ENCODE assay signal across 27 cellular contexts in genomic region chr13:44747179-44747578, GRCh38.
DNase-seq lines count a peak whose midpoint lies in the region; ATAC-seq and TF ChIP-seq lines count a peak whose summit lies in the region.
"Had no signal": no experiment of that assay in that cellular context is flagged by ENCODE, and none has a peak within 500 bp of the region (broad histone marks: within the 10 kb centered on the region; RNA-seq: fewer than 3 reads in every experiment).

No MANE protein-coding gene starts in this region.

- H3K79me2 ChIP-seq in GM23338 (replicated peaks; ENCODE audit: insufficient read depth) (no peaks in the 10 kb centered on the region), hepatocyte (no peaks in the 10 kb centered on the region)

- H3K36me3 ChIP-seq in GM23338 (ENCODE audit: insufficient read depth) (no peaks in the 10 kb centered on the region), hepatocyte (replicated peaks; ENCODE audit: insufficient read depth, low read depth) (no peaks in the 10 kb centered on the region), skeletal muscle tissue (ENCODE audit: control insufficient read depth in 3 of 3, insufficient read depth in 3 of 3, low read length in 3 of 3) (no peaks in the 10 kb centered on the region)
- H3K36me3 ChIP-seq: adrenal gland, esophagus squamous epithelium, SJCRH30, stomach had no signal

- no peaks in the 10 kb centered on the region for H3F3A ChIP-seq in GM23338 (replicated peaks; ENCODE audit: low read depth)

- H3K27me3 Mint-ChIP-seq in GM23338 (ENCODE audit: insufficient read depth, low read depth, poor library complexity): peaks cover 2% of the 10 kb centered on the region

- 38% methylated on average over 4 of the region's 4 CpGs for WGBS in hepatocyte (ENCODE audit: low lambda C conversion rate, missing lambda C conversion rate)

- H3K27ac Mint-ChIP-seq in GM23338: no peak overlapping the region
- H3K27ac Mint-ChIP-seq: activated CD8-positive, alpha-beta T cell treated with anti-CD3 and anti-CD28 coated beads, Interleukin-2, amount 10 ng/mL, durations not matched to agents 7 days and 5 days; endodermal cell; natural killer cell had no signal

- H3K9me2 ChIP-seq in GM23338 (ENCODE audit: insufficient read depth) (peaks cover 4% of the 10 kb centered on the region; the same call in 1 of the 2 replicates), hepatocyte (replicated peaks; ENCODE audit: insufficient read depth) (no peaks in the 10 kb centered on the region)

- peak overlapping the region; percentile 5 to 66 (median 17) for H3K9ac ChIP-seq in skeletal muscle tissue (ENCODE audit: low read depth in 1 of 3, low read length in 3 of 3)
- H3K9ac ChIP-seq: KMS-11 had no signal

- H3K4me2 ChIP-seq in GM23338: no peak overlapping the region
- H3K4me2 ChIP-seq in hepatocyte: peak overlapping the region; percentile 5
- H3K4me2 ChIP-seq: KMS-11 had no signal

- no peaks in the 10 kb centered on the region for H3K4me1 ChIP-seq in GM23338 (ENCODE audit: insufficient read depth)
- peaks cover 8% of the 10 kb centered on the region for H3K4me1 ChIP-seq in hepatocyte (ENCODE audit: insufficient read depth)
- H3K4me1 ChIP-seq in skeletal muscle tissue (ENCODE audit: control insufficient read depth in 3 of 3, insufficient read depth in 3 of 3, low read length in 3 of 3): peaks cover 8 to 14% (median 13%) of the 10 kb centered on the region in 3 donors
- H3K4me1 ChIP-seq: SJCRH30 had no signal

- H3K4me3 Mint-ChIP-seq in GM23338: no peak overlapping the region
- H3K4me3 Mint-ChIP-seq: activated CD8-positive, alpha-beta T cell treated with anti-CD3 and anti-CD28 coated beads, Interleukin-2, amount 10 ng/mL, durations not matched to agents 7 days and 5 days; endodermal cell; natural killer cell had no signal

- no peaks in the 10 kb centered on the region for H4K20me1 ChIP-seq in GM23338 (replicated peaks; ENCODE audit: insufficient read depth)
- H4K20me1 ChIP-seq in hepatocyte (ENCODE audit: insufficient read depth, poor library complexity, severe bottlenecking): no peaks in the 10 kb centered on the region

- H3K4me1 Mint-ChIP-seq in GM23338: no peaks in the 10 kb centered on the region
- H3K4me1 Mint-ChIP-seq: endodermal cell, natural killer cell had no signal

- H3K4me3 ChIP-seq in GM23338 (no peak overlapping the region), hepatocyte (no peak overlapping the region), skeletal muscle tissue (ENCODE audit: low read length in 3 of 3) (no peak overlapping the region)
- H3K4me3 ChIP-seq: adrenal gland, esophagus squamous epithelium, SJCRH30, stomach had no signal

- no peaks in the 10 kb centered on the region for H3K36me3 Mint-ChIP-seq in GM23338 (ENCODE audit: low read depth)
- H3K36me3 Mint-ChIP-seq: natural killer cell had no signal

- H2AFZ ChIP-seq in GM23338 (peak overlapping the region; percentile 52; the same call in 1 of the 2 replicates), hepatocyte (no peak overlapping the region)

- no peak for DNase-seq in GM23338 (ENCODE audit: low spot score)
- no peak for DNase-seq in epithelial cell of prostate (ENCODE audit: low read depth, low spot score)
- DNase-seq in hepatocyte (ENCODE audit: low spot score): no peak
- DNase-seq in head of caudate nucleus: no peak
- DNase-seq in dermis blood vessel endothelial cell: no peak
- no peak for DNase-seq in SW 1271 (lab: John Stamatoyannopoulos, UW)
- DNase-seq in NCI-H2196 treated with DMSO at 0.1 percent for 48 hours (lab: John Stamatoyannopoulos, UW; ENCODE audit: unreplicated experiment): no peak
- DNase-seq: activated CD4-positive, CD25-positive, alpha-beta regulatory T cell treated with anti-CD3 and anti-CD28 coated beads, Interleukin-2, amount 50 U/mL, for 72 hours; activated CD8-positive, alpha-beta T cell treated with anti-CD3 and anti-CD28 coated beads, Interleukin-2, amount 10 ng/mL, durations not matched to agents 7 days and 5 days; activated naive CD4-positive, alpha-beta T cell; activated T-cell treated with anti-CD3 and anti-CD28 coated beads, Interleukin-2, amount 50 U/mL, for 1 hour; cortex of kidney; endodermal cell; esophagus squamous epithelium; GDM1; natural killer cell; NCI-H1694 treated with DMSO at 0.1 percent for 48 hours; NCI-H2171 treated with DMSO at 0.1 percent for 48 hours; posterior cingulate gyrus; stimulated activated CD8-positive, alpha-beta memory T cell treated with anti-CD3 and anti-CD28 coated beads, Interleukin-4, amount 100 ng/mL, for 48 hours; stomach; trophoblast cell had no signal

- ATAC-seq in GM23338: no peak
- ATAC-seq: activated CD8-positive, alpha-beta T cell treated with anti-CD3 and anti-CD28 coated beads, Interleukin-2, amount 10 ng/mL, durations not matched to agents 7 days and 5 days; natural killer cell; Panc1 had no signal

- H3K27me3 ChIP-seq in GM23338 (ENCODE audit: insufficient read depth) (no peaks in the 10 kb centered on the region), hepatocyte (no peaks in the 10 kb centered on the region), skeletal muscle tissue (ENCODE audit: control insufficient read depth in 3 of 3, insufficient read depth in 3 of 3, low read length in 3 of 3) (no peaks in the 10 kb centered on the region)
- H3K27me3 ChIP-seq: adrenal gland, esophagus squamous epithelium, SJCRH30, stomach had no signal

- intact Hi-C loops in head of caudate nucleus (cut with DNase I): no loop called here

- H3K9me3 ChIP-seq in hepatocyte (ENCODE audit: low read depth) (no peaks in the 10 kb centered on the region), skeletal muscle tissue (ENCODE audit: control insufficient read depth in 3 of 3, low read length in 3 of 3) (peaks cover 0 to 2% (median 0%) of the 10 kb centered on the region in 3 donors)
- H3K9me3 ChIP-seq: adrenal gland, esophagus squamous epithelium, SJCRH30 had no signal

- TF ChIP-seq CTCF in GM23338 (conservative IDR thresholded peaks at IDR 0.05; ENCODE audit: low read depth in 2 of 2): no peak
- no peak for TF ChIP-seq CTCF in hepatocyte (IDR thresholded peaks at IDR 0.05; ENCODE audit: poor library complexity)

- peaks cover 7% of the 10 kb centered on the region for H3K9me3 Mint-ChIP-seq in GM23338
- H3K9me3 Mint-ChIP-seq: endodermal cell, natural killer cell had no signal

- H3K27ac ChIP-seq in GM23338 (ENCODE audit: low read depth) (no peak overlapping the region), epithelial cell of prostate (peak overlapping the region; percentile 88), hepatocyte (peak overlapping the region; percentile 67), skeletal muscle tissue (ENCODE audit: low read depth, low read length) (peak overlapping the region; percentile 53)
- H3K27ac ChIP-seq: esophagus squamous epithelium, KMS-11, SJCRH30, stomach had no signal

TF ChIP-seq in GM23338, 12 proteins besides CTCF, POLR2A, EP300 and RAD21 (continues in another document):
- no peak for TF ChIP-seq JUNB (IDR thresholded peaks at IDR 0.05; ENCODE audit: unreplicated experiment)
- TF ChIP-seq REST (IDR thresholded peaks at IDR 0.05; ENCODE audit: unreplicated experiment): no peak
- TF ChIP-seq NANOG (IDR thresholded peaks at IDR 0.05; ENCODE audit: borderline replicate concordance): no peak
- TF ChIP-seq CREB1 (CRISPR knock-in tag; IDR thresholded peaks at IDR 0.05; ENCODE audit: low read depth): no peak
- no peak for TF ChIP-seq ETS1 (IDR thresholded peaks at IDR 0.05)
- no peak for TF ChIP-seq EZH2phosphoT487 (IDR thresholded peaks at IDR 0.05; ENCODE audit: unreplicated experiment)
- no peak for TF ChIP-seq ZNF331 (CRISPR knock-in tag; IDR thresholded peaks at IDR 0.05; ENCODE audit: low read depth)
- no peak for TF ChIP-seq EZH2 (IDR thresholded peaks at IDR 0.05; ENCODE audit: low read depth, unreplicated experiment)
- no peak for TF ChIP-seq STAT1 (IDR thresholded peaks at IDR 0.05; ENCODE audit: unreplicated experiment)
- no peak for TF ChIP-seq POLR2AphosphoS5 (IDR thresholded peaks at IDR 0.05; ENCODE audit: low read depth)
- no peak for TF ChIP-seq ZNF114 (CRISPR knock-in tag; IDR thresholded peaks at IDR 0.05)
